13 cellular contexts compared by ENCODE assay signal in genomic region chr9:111999319-111999718, GRCh38.
DNase-seq lines count a peak whose midpoint lies in the region; ATAC-seq, FAIRE-seq and TF ChIP-seq lines count a peak whose summit lies in the region.
"Had no signal": no experiment of that assay in that cellular context is flagged by ENCODE, and none has a peak within 500 bp of the region (broad histone marks: within the 10 kb centered on the region; RNA-seq: fewer than 3 reads in every experiment).

No MANE protein-coding gene starts in this region.

- H2BK120ac ChIP-seq in IMR-90 (ENCODE audit: low read depth, low read length): 0 out of 2 replicates have a peak overlapping the region, but pooled peaks have one; percentile 11

- H2BK20ac ChIP-seq in IMR-90 (ENCODE audit: low read depth, low read length): peak overlapping the region; percentile 60; the same call in 1 of the 2 replicates

- H3K14ac ChIP-seq in IMR-90 (replicated peaks; ENCODE audit: low read depth, low read length): no peak overlapping the region

- in situ Hi-C loops in GM23248 (cut with MboI) (no loop called here), IMR-90 (cut with MboI; ENCODE audit: low sequenced_read_pairs) (no loop called here)

- intact Hi-C loops in Right ventricle myocardium superior (cut with DNase I) (no loop called here), left cardiac atrium (cut with DNase I) (no loop called here), IMR-90 (cut with micrococcal nuclease) (no loop called here)

- no peak for DNase-seq in Right ventricle myocardium superior
- DNase-seq in left cardiac atrium: no peak
- DNase-seq in GM23248: no peak
- DNase-seq in IMR-90: no peak
- DNase-seq in right atrium auricular region (ENCODE audit: low spot score): peak; percentile 11
- DNase-seq in D721Med (ENCODE audit: insufficient read length, low spot score): no peak
- no peak for DNase-seq in small intestine
- DNase-seq: Caco-2; CD8-positive, alpha-beta memory T cell; DMS 273 treated with DMSO at 0.1 percent for 48 hours; GOT3; H9 had no signal

- H3K9me2 ChIP-seq in GM23248 (ENCODE audit: insufficient read depth): no peaks in the 10 kb centered on the region

- no peak overlapping the region for H3K18ac ChIP-seq in IMR-90 (ENCODE audit: low read depth, low read length)

- no peaks in the 10 kb centered on the region for H3K9me3 ChIP-seq in GM23248 (ENCODE audit: low read depth)
- H3K9me3 ChIP-seq in IMR-90 (ENCODE audit: control insufficient read depth, insufficient read depth, low read length): no peaks in the 10 kb centered on the region
- H3K9me3 ChIP-seq in right atrium auricular region: no peaks in the 10 kb centered on the region
- H3K9me3 ChIP-seq in small intestine (ENCODE audit: control insufficient read depth, low read depth): no peaks in the 10 kb centered on the region
- H3K9me3 ChIP-seq: Caco-2 had no signal

- H2AK9ac ChIP-seq in IMR-90 (replicated peaks; ENCODE audit: low read depth, low read length, poor library complexity): no peak overlapping the region

- no peak overlapping the region; the same call in 2 of the 3 replicates for H2BK15ac ChIP-seq in IMR-90 (ENCODE audit: low read depth, low read length)

- no peak overlapping the region for H3K4ac ChIP-seq in IMR-90 (ENCODE audit: low read depth, low read length)

- H2AFZ ChIP-seq in GM23248: peak overlapping the region; percentile 26; the same call in 1 of the 2 replicates
- H2AFZ ChIP-seq in IMR-90 (replicated peaks; ENCODE audit: low read length, poor library complexity): no peak overlapping the region

- H3K9me1 ChIP-seq in IMR-90 (ENCODE audit: insufficient read depth, low read length): peaks cover 5% of the 10 kb centered on the region

- H2AK5ac ChIP-seq in IMR-90 (ENCODE audit: low read depth, low read length): no peak overlapping the region

- no peak overlapping the region for H2BK5ac ChIP-seq in IMR-90 (ENCODE audit: low read depth, low read length, poor library complexity, severe bottlenecking)

- no peak overlapping the region for H3K4me3 ChIP-seq in GM23248
- no peak overlapping the region for H3K4me3 ChIP-seq in IMR-90 (ENCODE audit: insufficient read depth, low read depth, low read length)
- no peak overlapping the region for H3K4me3 ChIP-seq in right atrium auricular region
- H3K4me3 ChIP-seq in small intestine (ENCODE audit: low read depth in 1 of 2, low read length in 2 of 2): no peak overlapping the region

- TF ChIP-seq CTCF in IMR-90 (conservative IDR thresholded peaks at IDR 0.05; ENCODE audit: low read depth, low read length) (no peak), right atrium auricular region (IDR thresholded peaks at IDR 0.05) (no peak), D721Med (IDR thresholded peaks at IDR 0.05; ENCODE audit: insufficient read depth, missing control alignments) (no peak)

- peaks cover 6% of the 10 kb centered on the region for H3F3A ChIP-seq in GM23248 (ENCODE audit: insufficient read depth)

- H4K20me1 ChIP-seq in GM23248 (ENCODE audit: insufficient read depth): no peaks in the 10 kb centered on the region
- no peaks in the 10 kb centered on the region for H4K20me1 ChIP-seq in IMR-90 (ENCODE audit: insufficient read depth, low read length)

- H3K9ac ChIP-seq in GM23248 (no peak overlapping the region), IMR-90 (ENCODE audit: low read depth, low read length) (no peak overlapping the region)

- H3K79me1 ChIP-seq in IMR-90 (ENCODE audit: low read depth in 1 of 2, low read length in 2 of 2): peaks cover 0 to 4% of the 10 kb centered on the region in 2 experiments; a peak in 1 of 4 replicates

- H4K5ac ChIP-seq in IMR-90 (ENCODE audit: low read depth, low read length): no peak overlapping the region; the same call in 1 of the 2 replicates

- TF ChIP-seq POLR2A in IMR-90 (IDR thresholded peaks at IDR 0.05; ENCODE audit: low read depth, low read length): no peak

- peak overlapping the region in 1 of 2 experiments; percentile 31; a peak in 1 of 4 replicates for H4K8ac ChIP-seq in IMR-90 (ENCODE audit: low read depth in 2 of 2, low read length in 2 of 2)

- no peak for TF ChIP-seq RAD21 in IMR-90 (IDR thresholded peaks at IDR 0.05; ENCODE audit: low read length)

- no peak overlapping the region for H3K27ac ChIP-seq in GM23248
- H3K27ac ChIP-seq in IMR-90 (ENCODE audit: insufficient read depth, low read length): no peak overlapping the region
- H3K27ac ChIP-seq in right atrium auricular region: no peak overlapping the region
- no peak overlapping the region for H3K27ac ChIP-seq in small intestine (ENCODE audit: low read depth in 1 of 2, low read length in 1 of 2)

- H3K4me2 ChIP-seq in GM23248 (ENCODE audit: unreplicated experiment): no peak overlapping the region
- no peak overlapping the region for H3K4me2 ChIP-seq in IMR-90 (ENCODE audit: low read depth, low read length)

- H3K27me3 ChIP-seq in GM23248 (replicated peaks; ENCODE audit: insufficient read depth): no peaks in the 10 kb centered on the region
- H3K27me3 ChIP-seq in IMR-90 (ENCODE audit: control insufficient read depth, insufficient read depth, low read length): no peaks in the 10 kb centered on the region
- H3K27me3 ChIP-seq in right atrium auricular region: no peaks in the 10 kb centered on the region
- no peaks in the 10 kb centered on the region for H3K27me3 ChIP-seq in small intestine (ENCODE audit: control insufficient read depth in 2 of 2, insufficient read depth in 2 of 2, low read length in 2 of 2)

- ATAC-seq in Right ventricle myocardium superior (ENCODE audit: poor library complexity): peak; percentile 71
- ATAC-seq in left cardiac atrium: no peak
- no peak for ATAC-seq in IMR-90 (ENCODE audit: low read depth)
- no peak for ATAC-seq in GM21515 (IDR thresholded peaks at IDR 0.05; ENCODE audit: unreplicated experiment)

- H4K91ac ChIP-seq in IMR-90 (ENCODE audit: insufficient read depth, low read depth, low read length): no peak overlapping the region

- H3K79me2 ChIP-seq in GM23248 (ENCODE audit: insufficient read depth): no peaks in the 10 kb centered on the region

- H3K56ac ChIP-seq in IMR-90 (ENCODE audit: extremely low read depth, insufficient read depth, low read length): no peak overlapping the region

- CTCF ChIA-PET in IMR-90 (lab: Yijun Ruan, JAX): no interaction called here

- 71 to 73% methylated on average over 3 of the region's 3 CpGs for WGBS in GM23248 (ENCODE audit: low coverage in 1 of 2, low lambda C conversion rate in 2 of 2, missing lambda C conversion rate in 2 of 2), 2 experiments
- WGBS in IMR-90 (ENCODE audit: extremely low coverage in 2 of 2, insufficient read length in 1 of 2), 2 experiments: no CpG with 5 or more reads among the region's 3 CpGs
- 81 to 84% (median 82%) methylated on average over 3 of the region's 3 CpGs for WGBS in small intestine, 3 donors

- dilution Hi-C loops in IMR-90 (cut with HindIII; ENCODE audit: low sequenced_read_pairs, unreplicated experiment): no loop called here

- H3K36me3 ChIP-seq in GM23248 (ENCODE audit: low read depth): no peaks in the 10 kb centered on the region
- H3K36me3 ChIP-seq in IMR-90 (ENCODE audit: control insufficient read depth, insufficient read depth, low read length): no peaks in the 10 kb centered on the region
- H3K36me3 ChIP-seq in right atrium auricular region: no peaks in the 10 kb centered on the region
- H3K36me3 ChIP-seq in small intestine (ENCODE audit: control insufficient read depth in 2 of 2, insufficient read depth in 2 of 2, low read length in 2 of 2): no peaks in the 10 kb centered on the region

- 0 out of 2 replicates have a peak, but pooled peaks cover 4% of the 10 kb centered on the region for H3K4me1 ChIP-seq in GM23248 (ENCODE audit: insufficient read depth)
- peaks cover 8% of the 10 kb centered on the region for H3K4me1 ChIP-seq in IMR-90 (ENCODE audit: control insufficient read depth, insufficient read depth, low read length)
- no peaks in the 10 kb centered on the region for H3K4me1 ChIP-seq in right atrium auricular region
- no peaks in the 10 kb centered on the region for H3K4me1 ChIP-seq in small intestine (ENCODE audit: control insufficient read depth in 2 of 2, insufficient read depth in 1 of 2, low read depth in 1 of 2, low read length in 1 of 2)

- peak overlapping the region; percentile 26; the same call in 1 of the 2 replicates for H3K23ac ChIP-seq in IMR-90 (ENCODE audit: low read depth, low read length)

- no TSS peak for BruUV-seq in IMR-90 (replicated peaks; lab: Mats Ljungman, UMichigan)

- FAIRE-seq in D721Med (lab: Jason Lieb, UNC) (no peak), small intestine (lab: Jason Lieb, UNC) (no peak)

- POLR2A ChIA-PET in IMR-90 (lab: Charles Lee; ENCODE audit: unreplicated experiment): no interaction called here

TF ChIP-seq in IMR-90, 13 proteins besides CTCF, POLR2A, EP300 and RAD21:
- 0 out of 2 replicates have a peak, but pooled peaks have one; percentile 9 for TF ChIP-seq CEBPB (IDR thresholded peaks at IDR 0.05; ENCODE audit: low read depth, low read length)
- TF ChIP-seq NFE2L2 (IDR thresholded peaks at IDR 0.05; ENCODE audit: low read depth, low read length): no peak
TF ChIP-seq in IMR-90: peak in this region for 1.
